Comparison of ENCODE assay signal across 10 cellular contexts in genomic region chr1:219465247-219466093, GRCh38.
A peak's percentile ranks its signal among the peaks of the same experiment; 100 is the strongest.
DNase-seq lines count a peak whose midpoint lies in the region; ATAC-seq, FAIRE-seq and TF ChIP-seq lines count a peak whose summit lies in the region.
"Had no signal": no experiment of that assay in that cellular context is flagged by ENCODE, and none has a peak within 500 bp of the region (broad histone marks: within the 10 kb centered on the region; RNA-seq: fewer than 3 reads in every experiment).

No MANE protein-coding gene starts in this region.

- no peak overlapping the region for H2AFZ ChIP-seq in astrocyte (ENCODE audit: low read depth, low read length)

- H3K4me3 ChIP-seq in astrocyte (ENCODE audit: insufficient read depth, low read depth, low read length) = no peak overlapping the region
- no peak overlapping the region for H3K4me3 ChIP-seq in BE2C (ENCODE audit: low read depth, low read length)

- H4K20me1 ChIP-seq in astrocyte (ENCODE audit: insufficient read depth, low read length) = no peaks in the 10 kb centered on the region

- H3K27ac Mint-ChIP-seq in astrocyte (ENCODE audit: unreplicated experiment) = no peak overlapping the region
- H3K27ac Mint-ChIP-seq: immature natural killer cell had no signal

- peak; percentile 51 for ATAC-seq in GM19372 (IDR thresholded peaks at IDR 0.05; ENCODE audit: low read depth, unreplicated experiment)
- ATAC-seq in HG03064 (IDR thresholded peaks at IDR 0.05; ENCODE audit: low read depth, unreplicated experiment) = peak; percentile 40

- H3K36me3 ChIP-seq in astrocyte (ENCODE audit: insufficient read depth, low read length) (no peaks in the 10 kb centered on the region), BE2C (no peaks in the 10 kb centered on the region)

- no peak for DNase-seq in D721Med (ENCODE audit: insufficient read length, low spot score)
- peak; percentile 27 for DNase-seq in astrocyte (ENCODE audit: low read depth)
- no peak for DNase-seq in NCI-H2107 treated with DMSO at 0.1 percent for 48 hours (lab: John Stamatoyannopoulos, UW; ENCODE audit: unreplicated experiment)
- no peak for DNase-seq in BE2C
- no peak for DNase-seq in HuH-7 (ENCODE audit: low spot score)
- DNase-seq in NCI-H2196 treated with DMSO at 0.1 percent for 48 hours (lab: John Stamatoyannopoulos, UW; ENCODE audit: unreplicated experiment) = no peak
- DNase-seq: immature natural killer cell, SHP77 treated with DMSO at 0.1 percent for 48 hours had no signal

- no peak overlapping the region for H3K9ac ChIP-seq in astrocyte (ENCODE audit: low read length)

- FAIRE-seq in D721Med (lab: Jason Lieb, UNC) (peak; percentile 51), astrocyte (lab: Jason Lieb, UNC) (no peak)

- H3K27me3 ChIP-seq in astrocyte (ENCODE audit: insufficient read depth, low read length) (no peaks in the 10 kb centered on the region), BE2C (peaks cover 7% of the 10 kb centered on the region)

- H3K4me1 Mint-ChIP-seq in astrocyte (ENCODE audit: low read depth, unreplicated experiment) = peaks cover 3% of the 10 kb centered on the region
- H3K4me1 Mint-ChIP-seq: immature natural killer cell had no signal

- H3K79me2 ChIP-seq in astrocyte (ENCODE audit: insufficient read depth, low read length) = no peaks in the 10 kb centered on the region

- peaks cover 2% of the 10 kb centered on the region for H3K9me3 Mint-ChIP-seq in astrocyte (ENCODE audit: unreplicated experiment)

- no peak overlapping the region for H3K4me3 Mint-ChIP-seq in astrocyte (ENCODE audit: unreplicated experiment)
- H3K4me3 Mint-ChIP-seq: immature natural killer cell had no signal

- H3K9me3 ChIP-seq in astrocyte (ENCODE audit: insufficient read depth, low read depth, low read length) (no peaks in the 10 kb centered on the region), BE2C (no peaks in the 10 kb centered on the region)

- no peaks in the 10 kb centered on the region for H3K36me3 Mint-ChIP-seq in astrocyte (ENCODE audit: low read depth, unreplicated experiment)
- H3K36me3 Mint-ChIP-seq: immature natural killer cell had no signal

- H3K4me1 ChIP-seq in astrocyte (ENCODE audit: insufficient read depth, low read length) = no peaks in the 10 kb centered on the region
- H3K4me1 ChIP-seq in BE2C = no peaks in the 10 kb centered on the region

- TF ChIP-seq CTCF in D721Med (IDR thresholded peaks at IDR 0.05; ENCODE audit: insufficient read depth, missing control alignments) (no peak), astrocyte (IDR thresholded peaks at IDR 0.05; ENCODE audit: insufficient read depth, low read depth, low read length) (no peak), BE2C (IDR thresholded peaks at IDR 0.05; ENCODE audit: low read depth, low read length) (no peak)

- H3K27me3 Mint-ChIP-seq in astrocyte (ENCODE audit: low read depth, unreplicated experiment) = no peaks in the 10 kb centered on the region

- no peak overlapping the region for H3K4me2 ChIP-seq in astrocyte (ENCODE audit: low read length)

- no peak overlapping the region for H3K27ac ChIP-seq in astrocyte (ENCODE audit: low read depth, low read length)
